42 cellular contexts compared by ENCODE assay signal in the genomic region with DNA sequence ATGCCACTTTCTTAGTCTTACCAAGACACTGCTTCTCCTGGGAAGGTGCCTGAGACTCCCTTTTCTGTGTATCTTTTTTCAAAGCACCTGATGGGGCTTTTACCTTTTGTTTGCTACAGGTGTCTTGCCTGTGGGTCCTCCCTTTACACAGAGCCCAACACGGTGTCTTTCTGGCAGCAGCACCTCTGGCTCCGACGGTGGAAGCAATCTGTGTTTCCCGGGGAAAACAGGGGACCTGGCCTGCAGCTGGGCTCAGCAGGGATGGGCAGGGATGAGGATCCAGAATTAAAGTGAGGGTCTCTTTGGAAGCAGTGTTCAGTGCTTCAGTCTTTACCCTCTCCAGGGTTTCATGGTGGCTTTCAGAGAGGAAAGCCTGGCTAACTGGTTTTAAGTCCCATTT. TPM values are rescaled to one million over a fixed set of nuclear protein-coding genes. Genes with fewer than 3 reads are reported as not detected.
"Had no signal": no experiment of that assay in that cellular context is flagged by ENCODE, and none has a peak within 500 bp of the region (broad histone marks: within the 10 kb centered on the region; RNA-seq: fewer than 3 reads in every experiment).

No MANE protein-coding gene starts in this region.

- H3K36me3 ChIP-seq: adrenal gland, ascending aorta, brain microvascular endothelial cell, breast epithelium, cardiac muscle cell had no signal

- H3K36me3 Mint-ChIP-seq: activated naive CD4-positive, alpha-beta T cell treated with anti-CD3 and anti-CD28 coated beads, Interleukin-2, amount 10 ng/mL, durations not matched to agents 7 days and 5 days; activated naive CD8-positive, alpha-beta T cell; activated naive CD8-positive, alpha-beta T cell treated with anti-CD3 and anti-CD28 coated beads for 36 hours; brain had no signal

- ATAC-seq: activated naive CD4-positive, alpha-beta T cell treated with anti-CD3 and anti-CD28 coated beads, Interleukin-2, amount 50 U/mL, for 72 hours; activated naive CD8-positive, alpha-beta T cell treated with anti-CD3 and anti-CD28 coated beads, Interleukin-2, amount 50 U/mL, for 24 hours; activated T-cell treated with anti-CD3 and anti-CD28 coated beads, Interleukin-2, amount 50 U/mL, for 4 hours; activated T-cell treated with anti-CD3 and anti-CD28 coated beads, Interleukin-2, amount 50 U/mL, for 72 hours; activated T-helper 17 cell treated with anti-CD3 and anti-CD28 coated beads, Interleukin-2, amount 50 U/mL, for 72 hours; body of pancreas had no signal

- H3K4me3 Mint-ChIP-seq: activated naive CD4-positive, alpha-beta T cell treated with anti-CD3 and anti-CD28 coated beads for 36 hours; activated naive CD4-positive, alpha-beta T cell treated with anti-CD3 and anti-CD28 coated beads, Interleukin-2, amount 10 ng/mL, durations not matched to agents 7 days and 5 days; activated naive CD4-positive, alpha-beta T cell treated with anti-CD3 and anti-CD28 coated beads, Interleukin-2, amount 50 U/mL, for 24 hours; activated naive CD8-positive, alpha-beta T cell; activated naive CD8-positive, alpha-beta T cell treated with anti-CD3 and anti-CD28 coated beads for 36 hours; activated naive CD8-positive, alpha-beta T cell treated with anti-CD3 and anti-CD28 coated beads, Interleukin-2, amount 10 ng/mL, durations not matched to agents 7 days and 5 days; activated naive CD8-positive, alpha-beta T cell treated with anti-CD3 and anti-CD28 coated beads, Interleukin-2, amount 50 U/mL, for 24 hours; activated T-cell treated with anti-CD3 and anti-CD28 coated beads, Interleukin-2, amount 50 U/mL, for 24 hours; activated T-cell treated with anti-CD3 and anti-CD28 coated beads, Interleukin-2, amount 50 U/mL, for 4 hours; activated T-cell treated with anti-CD3 and anti-CD28 coated beads, Interleukin-2, amount 50 U/mL, for 72 hours; activated T-helper 1 cell treated with anti-CD3 and anti-CD28 coated beads, Interleukin-12 subunit alpha, Interleukin-12 subunit beta, Interleukin-2, Interleukin-4 antibody, amounts not matched to agents 30 ng/mL and 10 ng/mL and 1 ng/mL, durations not matched to agents 14 hours and 24 hours and 36 hours; activated T-helper 17 cell treated with anti-CD3 and anti-CD28 coated beads, Interleukin-2, amount 50 U/mL, for 72 hours; brain; central memory CD8-positive, alpha-beta T cell had no signal

- H3K4me1 ChIP-seq: ascending aorta, breast epithelium had no signal

- H3K9me3 ChIP-seq: adrenal gland, ascending aorta, body of pancreas, breast epithelium had no signal

- H3K27ac ChIP-seq: adrenal gland, ascending aorta, body of pancreas, brain microvascular endothelial cell, breast epithelium, cardiac muscle cell had no signal

- FAIRE-seq: astrocyte, bronchial epithelial cell had no signal

- H3K9me3 Mint-ChIP-seq: activated naive CD4-positive, alpha-beta T cell treated with anti-CD3 and anti-CD28 coated beads for 36 hours; activated naive CD4-positive, alpha-beta T cell treated with anti-CD3 and anti-CD28 coated beads, Interleukin-2, amount 10 ng/mL, durations not matched to agents 7 days and 5 days; activated naive CD4-positive, alpha-beta T cell treated with anti-CD3 and anti-CD28 coated beads, Interleukin-2, amount 50 U/mL, for 24 hours; activated naive CD4-positive, alpha-beta T cell treated with anti-CD3 and anti-CD28 coated beads, Interleukin-2, amount 50 U/mL, for 72 hours; activated naive CD8-positive, alpha-beta T cell treated with anti-CD3 and anti-CD28 coated beads for 36 hours; activated naive CD8-positive, alpha-beta T cell treated with anti-CD3 and anti-CD28 coated beads, Interleukin-2, amount 10 ng/mL, durations not matched to agents 7 days and 5 days; activated T-cell treated with anti-CD3 and anti-CD28 coated beads, Interleukin-2, amount 50 U/mL, for 24 hours; activated T-cell treated with anti-CD3 and anti-CD28 coated beads, Interleukin-2, amount 50 U/mL, for 4 hours; activated T-cell treated with anti-CD3 and anti-CD28 coated beads, Interleukin-2, amount 50 U/mL, for 72 hours; activated T-helper 1 cell treated with anti-CD3 and anti-CD28 coated beads, Interleukin-12 subunit alpha, Interleukin-12 subunit beta, Interleukin-2, Interleukin-4 antibody, amounts not matched to agents 30 ng/mL and 10 ng/mL and 1 ng/mL, durations not matched to agents 14 hours and 24 hours and 36 hours; activated T-helper 17 cell treated with anti-CD3 and anti-CD28 coated beads, Interleukin-2, amount 50 U/mL, for 72 hours; activated T-helper 2 cell treated with anti-CD3 and anti-CD28 coated beads, Interferon-gamma antibody, Interleukin-2, Interleukin-4, amounts not matched to agents 10 μg/mL and 5 μg/mL and 100 μg/mL, durations not matched to agents 14 hours and 24 hours and 36 hours; central memory CD8-positive, alpha-beta T cell had no signal

- H3K27ac Mint-ChIP-seq: activated naive CD4-positive, alpha-beta T cell treated with anti-CD3 and anti-CD28 coated beads for 36 hours; activated naive CD4-positive, alpha-beta T cell treated with anti-CD3 and anti-CD28 coated beads, Interleukin-2, amount 10 ng/mL, durations not matched to agents 7 days and 5 days; activated naive CD4-positive, alpha-beta T cell treated with anti-CD3 and anti-CD28 coated beads, Interleukin-2, amount 50 U/mL, for 24 hours; activated naive CD4-positive, alpha-beta T cell treated with anti-CD3 and anti-CD28 coated beads, Interleukin-2, amount 50 U/mL, for 72 hours; activated naive CD8-positive, alpha-beta T cell; activated naive CD8-positive, alpha-beta T cell treated with anti-CD3 and anti-CD28 coated beads for 36 hours; activated naive CD8-positive, alpha-beta T cell treated with anti-CD3 and anti-CD28 coated beads, Interleukin-2, amount 10 ng/mL, durations not matched to agents 7 days and 5 days; activated naive CD8-positive, alpha-beta T cell treated with anti-CD3 and anti-CD28 coated beads, Interleukin-2, amount 50 U/mL, for 24 hours; activated T-cell treated with anti-CD3 and anti-CD28 coated beads, Interleukin-2, amount 50 U/mL, for 24 hours; activated T-cell treated with anti-CD3 and anti-CD28 coated beads, Interleukin-2, amount 50 U/mL, for 72 hours; activated T-helper 1 cell treated with anti-CD3 and anti-CD28 coated beads, Interleukin-12 subunit alpha, Interleukin-12 subunit beta, Interleukin-2, Interleukin-4 antibody, amounts not matched to agents 30 ng/mL and 10 ng/mL and 1 ng/mL, durations not matched to agents 14 hours and 24 hours and 36 hours; activated T-helper 17 cell treated with anti-CD3 and anti-CD28 coated beads, Interleukin-2, amount 50 U/mL, for 72 hours; activated T-helper 2 cell treated with anti-CD3 and anti-CD28 coated beads, Interferon-gamma antibody, Interleukin-2, Interleukin-4, amounts not matched to agents 10 μg/mL and 5 μg/mL and 100 μg/mL, durations not matched to agents 14 hours and 24 hours and 36 hours; brain had no signal

- H3K27me3 ChIP-seq: ascending aorta had no signal

- H3K4me1 Mint-ChIP-seq: activated naive CD8-positive, alpha-beta T cell treated with anti-CD3 and anti-CD28 coated beads for 36 hours; activated T-helper 17 cell treated with anti-CD3 and anti-CD28 coated beads, Interleukin-2, amount 50 U/mL, for 72 hours had no signal

- DNase-seq: activated effector memory CD4-positive, alpha-beta T cell treated with anti-CD3 and anti-CD28 coated beads, Interleukin-2, amount 50 U/mL, for 16 hours; activated effector memory CD4-positive, alpha-beta T cell treated with Interleukin-2 at 50 U/mL for 16 hours; activated gamma-delta T cell; activated gamma-delta T cell treated with Interleukin-2 at 50 U/mL for 16 hours; activated naive CD4-positive, alpha-beta T cell; activated naive CD4-positive, alpha-beta T cell treated with anti-CD3 and anti-CD28 coated beads for 36 hours; activated naive CD4-positive, alpha-beta T cell treated with anti-CD3 and anti-CD28 coated beads, Interleukin-2, amount 10 ng/mL, durations not matched to agents 7 days and 5 days; activated naive CD4-positive, alpha-beta T cell treated with anti-CD3 and anti-CD28 coated beads, Interleukin-2, amount 50 U/mL, for 16 hours; activated naive CD4-positive, alpha-beta T cell treated with Interleukin-2 at 50 U/mL for 16 hours; activated naive CD8-positive, alpha-beta T cell treated with anti-CD3 and anti-CD28 coated beads for 36 hours; activated naive CD8-positive, alpha-beta T cell treated with anti-CD3 and anti-CD28 coated beads, Interleukin-2, amount 10 ng/mL, durations not matched to agents 7 days and 5 days; activated naive CD8-positive, alpha-beta T cell treated with anti-CD3 and anti-CD28 coated beads, Interleukin-2, amount 50 U/mL, for 24 hours; activated T-cell treated with anti-CD3 and anti-CD28 coated beads, Interleukin-2, amount 50 U/mL, for 24 hours; activated T-cell treated with anti-CD3 and anti-CD28 coated beads, Interleukin-2, amount 50 U/mL, for 4 hours; activated T-cell treated with anti-CD3 and anti-CD28 coated beads, Interleukin-2, amount 50 U/mL, for 48 hours; activated T-cell treated with anti-CD3 and anti-CD28 coated beads, Interleukin-2, amount 50 U/mL, for 72 hours; adrenal gland; amniotic stem cell; amygdala; anterior cingulate cortex; aorta; body of pancreas; brain microvascular endothelial cell; caudate nucleus; central memory CD4-positive, alpha-beta T cell; cerebellar nuclear complex had no signal

- H3K4me3 ChIP-seq: adrenal gland, ascending aorta, body of pancreas, breast epithelium, cardiac muscle cell had no signal

RNA-seq across cellular contexts. Expression of gene POU4F2, which starts 11.3 kb away (rescaled TPM):
- total RNA-seq: activated naive CD4-positive, alpha-beta T cell treated with anti-CD3 and anti-CD28 coated beads for 36 hours; activated naive CD4-positive, alpha-beta T cell treated with anti-CD3 and anti-CD28 coated beads, Interleukin-2, amount 50 U/mL, for 72 hours; activated naive CD8-positive, alpha-beta T cell treated with anti-CD3 and anti-CD28 coated beads for 36 hours; activated naive CD8-positive, alpha-beta T cell treated with anti-CD3 and anti-CD28 coated beads, Interleukin-2, amount 10 ng/mL, durations not matched to agents 7 days and 5 days; activated T-cell treated with anti-CD3 and anti-CD28 coated beads, Interleukin-2, amount 50 U/mL, for 4 hours; activated T-cell treated with anti-CD3 and anti-CD28 coated beads, Interleukin-2, amount 50 U/mL, for 72 hours; activated T-helper 1 cell treated with anti-CD3 and anti-CD28 coated beads, Interleukin-12 subunit alpha, Interleukin-12 subunit beta, Interleukin-2, Interleukin-4 antibody, amounts not matched to agents 30 ng/mL and 10 ng/mL and 1 ng/mL, durations not matched to agents 14 hours and 24 hours and 36 hours; activated T-helper 17 cell treated with anti-CD3 and anti-CD28 coated beads, Interleukin-2, amount 50 U/mL, for 72 hours; activated T-helper 2 cell treated with anti-CD3 and anti-CD28 coated beads, Interferon-gamma antibody, Interleukin-2, Interleukin-4, amounts not matched to agents 10 μg/mL and 5 μg/mL and 100 μg/mL, durations not matched to agents 14 hours and 24 hours and 36 hours; adrenal gland; aorta; ascending aorta; astrocyte; body of pancreas; breast epithelium; bronchial epithelial cell; cardiac septum; chondrocyte had no signal
- polyA plus RNA-seq: adipose tissue, adrenal gland, aorta, cardiac muscle cell had no signal
